ENCODE assay signal across 26 cellular contexts in genomic region chr3:28104896-28105554, GRCh38.
"Had no signal": no experiment of that assay in that cellular context is flagged by ENCODE, and none has a peak within 500 bp of the region (broad histone marks: within the 10 kb centered on the region; RNA-seq: fewer than 3 reads in every experiment).

No MANE protein-coding gene starts in this region.

- H3K27me3 Mint-ChIP-seq: naive thymus-derived CD8-positive, alpha-beta T cell; stimulated activated naive B cell treated with anti-CD40 and anti-IgM and Interleukin-4, amounts not matched to agents 10 μg/mL and 1 μg/mL and 100 μg/mL, for 72 hours; stimulated activated naive CD8-positive, alpha-beta T cell treated with anti-CD3 and anti-CD28 coated beads, Interleukin-15, Interleukin-2, amounts not matched to agents 100 ng/mL and 50 ng/mL, for 24 hours had no signal

- H3K27me3 ChIP-seq: colonic mucosa, esophagus muscularis mucosa, gastroesophageal sphincter, heart left ventricle, hepatocyte, tibial nerve, upper lobe of left lung had no signal

- H3K4me3 Mint-ChIP-seq: dendritic cell treated with granulocyte-macrophage colony-stimulating factor and Interleukin-4, amounts not matched to agents 40 ng/mL and 50 ng/mL, for 4 days; endodermal cell; naive thymus-derived CD8-positive, alpha-beta T cell; nephron progenitor cell; stimulated activated naive B cell treated with anti-CD40 and anti-IgM and Interleukin-4, amounts not matched to agents 10 μg/mL and 1 μg/mL and 100 μg/mL, for 72 hours; stimulated activated naive CD8-positive, alpha-beta T cell treated with anti-CD3 and anti-CD28 coated beads, Interleukin-15, Interleukin-2, amounts not matched to agents 100 ng/mL and 50 ng/mL, for 24 hours had no signal

- H3K27ac Mint-ChIP-seq: dendritic cell treated with granulocyte-macrophage colony-stimulating factor and Interleukin-4, amounts not matched to agents 40 ng/mL and 50 ng/mL, for 4 days; endodermal cell; nephron progenitor cell; stimulated activated naive B cell treated with anti-CD40 and anti-IgM and Interleukin-4, amounts not matched to agents 10 μg/mL and 1 μg/mL and 100 μg/mL, for 72 hours; stimulated activated naive CD8-positive, alpha-beta T cell treated with anti-CD3 and anti-CD28 coated beads, Interleukin-15, Interleukin-2, amounts not matched to agents 100 ng/mL and 50 ng/mL, for 24 hours had no signal

- H3K4me1 ChIP-seq: colonic mucosa, esophagus muscularis mucosa, foreskin keratinocyte, gastroesophageal sphincter, heart left ventricle, left ventricle myocardium inferior, lower lobe of right lung, prostate gland, tibial nerve, upper lobe of left lung had no signal

- H3K4me2 ChIP-seq: hepatocyte had no signal

- H3K9me3 ChIP-seq: colonic mucosa, prostate gland, upper lobe of left lung had no signal

- H3K4me1 Mint-ChIP-seq: endodermal cell; nephron progenitor cell; stimulated activated naive B cell treated with anti-CD40 and anti-IgM and Interleukin-4, amounts not matched to agents 10 μg/mL and 1 μg/mL and 100 μg/mL, for 72 hours had no signal

- ATAC-seq: foreskin keratinocyte; gastroesophageal sphincter; heart left ventricle; left cardiac atrium; lower lobe of right lung; naive thymus-derived CD8-positive, alpha-beta T cell; right cardiac atrium; stimulated activated naive B cell treated with anti-CD40 and anti-IgM and Interleukin-4, amounts not matched to agents 10 μg/mL and 1 μg/mL and 100 μg/mL, for 72 hours had no signal

- H2AFZ ChIP-seq: hepatocyte had no signal

- H3K4me3 ChIP-seq: colonic mucosa, esophagus muscularis mucosa, gastroesophageal sphincter, heart left ventricle, hepatocyte, left ventricle myocardium inferior, lower lobe of right lung, prostate gland, thoracic aorta, tibial nerve, upper lobe of left lung had no signal

- H3K27ac ChIP-seq: colonic mucosa, epithelial cell of prostate, esophagus muscularis mucosa, foreskin keratinocyte, gastroesophageal sphincter, heart left ventricle, hepatocyte, left ventricle myocardium inferior, lower lobe of right lung, prostate gland, thoracic aorta, tibial nerve, upper lobe of left lung had no signal

- DNase-seq: colonic mucosa; effector CD8-positive, alpha-beta T cell; endodermal cell; foreskin keratinocyte; heart left ventricle; left cardiac atrium; left ventricle myocardium inferior; lower lobe of right lung; naive thymus-derived CD8-positive, alpha-beta T cell; nephron progenitor cell; nucleus accumbens; right cardiac atrium; small intestine; stimulated activated CD4-positive, alpha-beta T cell treated with anti-CD3 and anti-CD28 coated beads, Interleukin-15, amount 100 ng/mL, for 24 hours; stimulated activated CD4-positive, alpha-beta T cell treated with anti-CD3 and anti-CD28 coated beads, Interleukin-2, amount 100 ng/mL, for 48 hours; stimulated activated naive B cell treated with anti-CD40 and anti-IgM and Interleukin-4, amounts not matched to agents 10 μg/mL and 1 μg/mL and 100 μg/mL, for 72 hours; upper lobe of left lung had no signal

- H3K36me3 ChIP-seq: colonic mucosa, esophagus muscularis mucosa, gastroesophageal sphincter, heart left ventricle, left ventricle myocardium inferior, lower lobe of right lung, prostate gland, thoracic aorta, tibial nerve, upper lobe of left lung had no signal
